17 cellular contexts compared by ENCODE assay signal in genomic region chr16:4412159-4412558, GRCh38. TPM values are rescaled to one million over a fixed set of nuclear protein-coding genes. Genes with fewer than 3 reads are reported as not detected.
DNase-seq lines count a peak whose midpoint lies in the region; ATAC-seq and TF ChIP-seq lines count a peak whose summit lies in the region.
"Had no signal": no experiment of that assay in that cellular context is flagged by ENCODE, and none has a peak within 500 bp of the region (broad histone marks: within the 10 kb centered on the region; RNA-seq: fewer than 3 reads in every experiment).

No MANE protein-coding gene starts in this region.

- H3K36me3 ChIP-seq in endodermal cell (ENCODE audit: control insufficient read depth, insufficient read depth, low read length) = peaks cover 6% of the 10 kb centered on the region
- H3K36me3 ChIP-seq: uterus had no signal

- TF ChIP-seq CTCF in CD4-positive, alpha-beta T cell (IDR thresholded peaks at IDR 0.05) = no peak
- no peak for TF ChIP-seq CTCF in endodermal cell (conservative IDR thresholded peaks at IDR 0.05)

- H3K4me3 ChIP-seq in endodermal cell (ENCODE audit: low read length) (no peak overlapping the region), skeletal muscle cell (ENCODE audit: low read depth, low read length) (peak overlapping the region; percentile 15)
- H3K4me3 ChIP-seq: uterus had no signal

- no peaks in the 10 kb centered on the region for H3K9me3 Mint-ChIP-seq in CD4-positive, alpha-beta T cell
- H3K9me3 Mint-ChIP-seq in T-cell = no peaks in the 10 kb centered on the region
- no peaks in the 10 kb centered on the region for H3K9me3 Mint-ChIP-seq in endodermal cell

- no peak overlapping the region for H3K27ac ChIP-seq in CD4-positive, alpha-beta T cell (ENCODE audit: low read depth, low read length)
- peak overlapping the region; percentile 73 for H3K27ac ChIP-seq in endodermal cell (ENCODE audit: low read depth, low read length)
- H3K27ac ChIP-seq: KMS-11, neutrophil, uterus, VCaP had no signal

- POLR2A ChIA-PET in CD4-positive, alpha-beta T cell (lab: Charles Lee) = no interaction called here
- POLR2A ChIA-PET in T-cell (lab: Charles Lee) = no interaction called here

- CTCF ChIA-PET in CD4-positive, alpha-beta T cell (lab: Charles Lee) = interaction anchor here (1.7 to 6.4 kb wide), 2 partner anchors 8 to 10 kb away, joined by 8 to 45 read pairs; no protein-coding TSS in a partner anchor
- CTCF ChIA-PET in T-cell (lab: Charles Lee) = interaction anchor here in 1 of 2 donors (0.5 to 1.2 kb wide), 2 partner anchors 8 to 27 kb away, joined by 3 to 8 read pairs; no protein-coding TSS in a partner anchor

- H3K27me3 Mint-ChIP-seq in CD4-positive, alpha-beta T cell = no peaks in the 10 kb centered on the region
- H3K27me3 Mint-ChIP-seq in T-cell (no peaks in the 10 kb centered on the region), endodermal cell (ENCODE audit: insufficient read depth) (no peaks in the 10 kb centered on the region)

- intact Hi-C loops in CD4-positive, alpha-beta T cell (cut with DNase I, micrococcal nuclease) = loop anchor here (5.0 to 10.0 kb wide), 2 partner anchors 40 to 203 kb away; partner anchors contain the start of genes UBALD1 (in 1 of the 2) and VASN (in 1 of the 2)

- H3K9me3 ChIP-seq in CD4-positive, alpha-beta T cell (ENCODE audit: control insufficient read depth, low read length) = no peaks in the 10 kb centered on the region
- H3K9me3 ChIP-seq in endodermal cell (ENCODE audit: control insufficient read depth, low read length) = no peaks in the 10 kb centered on the region
- H3K9me3 ChIP-seq: neutrophil, uterus had no signal

- H3K4me1 Mint-ChIP-seq in CD4-positive, alpha-beta T cell (ENCODE audit: low read depth) = peaks cover 47% of the 10 kb centered on the region
- H3K4me1 Mint-ChIP-seq in T-cell (peaks cover 44 to 53% (median 45%) of the 10 kb centered on the region in 3 donors), endodermal cell (no peaks in the 10 kb centered on the region)

- peak in 1 of 10 experiments; percentile 5 for DNase-seq in CD4-positive, alpha-beta T cell
- DNase-seq in T-cell (no peak), endodermal cell (no peak), skeletal muscle cell (ENCODE audit: low read depth) (no peak), cortex of kidney (lab: John Stamatoyannopoulos, UW) (no peak), H4 (ENCODE audit: low spot score) (no peak), COLO829 (ENCODE audit: low spot score) (no peak)
- DNase-seq: activated CD8-positive, alpha-beta memory T cell treated with anti-CD3 and anti-CD28 coated beads for 24 hours; NCI-H2029 treated with DMSO at 0.1 percent for 48 hours; NCI-H524 treated with DMSO at 0.1 percent for 48 hours; stimulated activated naive CD4-positive, alpha-beta T cell; SW 1271 had no signal

- H3K27ac Mint-ChIP-seq in CD4-positive, alpha-beta T cell = peak overlapping the region; percentile 95
- H3K27ac Mint-ChIP-seq in T-cell = peak overlapping the region; percentile 46 to 74
- H3K27ac Mint-ChIP-seq in endodermal cell = no peak overlapping the region

- H3K36me3 Mint-ChIP-seq in CD4-positive, alpha-beta T cell (ENCODE audit: low read depth) = peaks cover 78% of the 10 kb centered on the region
- H3K36me3 Mint-ChIP-seq in T-cell = peaks cover 14% of the 10 kb centered on the region
- peaks cover 2% of the 10 kb centered on the region for H3K36me3 Mint-ChIP-seq in endodermal cell (ENCODE audit: low read depth)

- no peak overlapping the region for H3K9ac ChIP-seq in endodermal cell (ENCODE audit: extremely low read depth, low read length, poor library complexity, severe bottlenecking)
- H3K9ac ChIP-seq: KMS-11 had no signal

- no peaks in the 10 kb centered on the region for H3K27me3 ChIP-seq in CD4-positive, alpha-beta T cell (ENCODE audit: control insufficient read depth, insufficient read depth, low read length)
- H3K27me3 ChIP-seq in endodermal cell (ENCODE audit: control insufficient read depth, insufficient read depth, low read length, poor library complexity, severe bottlenecking) = no peaks in the 10 kb centered on the region
- H3K27me3 ChIP-seq: neutrophil, uterus had no signal

- WGBS in endodermal cell (ENCODE audit: insufficient coverage in 1 of 2, insufficient read length in 1 of 2), 2 experiments = 91 to 94% methylated on average over 3 to 8 of the region's 8 CpGs

- ATAC-seq in CD4-positive, alpha-beta T cell (ENCODE audit: poor library complexity) = no peak
- ATAC-seq in T-cell (replicated peaks in 1 of 4) (no peak), GM19324 (IDR thresholded peaks at IDR 0.05; ENCODE audit: low FRiP score, unreplicated experiment) (no peak)

- no peaks in the 10 kb centered on the region for H3K4me1 ChIP-seq in endodermal cell (ENCODE audit: control insufficient read depth, insufficient read depth, low read length)
- H3K4me1 ChIP-seq: uterus had no signal

- peak overlapping the region; percentile 51 for H3K4me3 Mint-ChIP-seq in CD4-positive, alpha-beta T cell
- H3K4me3 Mint-ChIP-seq in T-cell (peak overlapping the region in 2 of 3 donors; percentile 28 to 39), endodermal cell (no peak overlapping the region)

RNA-seq across cellular contexts. Expression of gene CORO7, which starts 4.2 kb away (rescaled TPM):
- total RNA-seq in CD4-positive, alpha-beta T cell = 100 to 1,000 TPM; 801 to 805 TPM
- 100 to 1,000 TPM; 213 to 675 (median 230) TPM for total RNA-seq in T-cell
- 10 to 100 TPM; 32.5 to 37.5 TPM for total RNA-seq in endodermal cell
- polyA plus RNA-seq in endodermal cell (2013, experiment 1 of 2) = 17.2 TPM
- polyA plus RNA-seq in endodermal cell (2013, experiment 2 of 2) = 18.4 TPM
- total RNA-seq in H4 (2014; rRNA removed; shearing (Covaris generic)) = 8.9 and 10.6 TPM in 2 replicates

RNA-seq across cellular contexts. Expression of gene DNAJA3, which starts 13.5 kb away (rescaled TPM):
- total RNA-seq in CD4-positive, alpha-beta T cell = 10 to 100 TPM; 17.2 to 18.8 TPM
- total RNA-seq in T-cell = 10 to 100 TPM; 37.7 to 73.8 (median 65.7) TPM
- total RNA-seq in endodermal cell = 10 to 100 TPM; 37.4 to 38.5 TPM
- 33.2 TPM for polyA plus RNA-seq in endodermal cell (2013, experiment 1 of 2)
- 35.2 TPM for polyA plus RNA-seq in endodermal cell (2013, experiment 2 of 2)
- 48.3 and 48.4 TPM in 2 replicates for total RNA-seq in H4 (2014; rRNA removed; shearing (Covaris generic))

RNA-seq across cellular contexts. Expression of gene VASN, which starts 40.5 kb away (rescaled TPM):
- under 1 TPM; 0.70 to 0.77 TPM for total RNA-seq in CD4-positive, alpha-beta T cell
- total RNA-seq in T-cell = under 1 TPM; 0.38 to 0.89 (median 0.56) TPM
- total RNA-seq in endodermal cell = 10 to 100 TPM; 10.4 to 12.1 TPM
- polyA plus RNA-seq in endodermal cell (2013, experiment 1 of 2) = 11.5 TPM
- polyA plus RNA-seq in endodermal cell (2013, experiment 2 of 2) = 11.6 TPM
- total RNA-seq in H4 (2014; rRNA removed; shearing (Covaris generic)) = 22.8 and 32.2 TPM in 2 replicates

Comparison
In these comparisons a context has a peak if more than half of its experiments do, and no peak if none do; other contexts are left out.
1. RNA of gene CORO7, which starts 4.2 kb away (total RNA-seq): 801 to 805 TPM in CD4-positive, alpha-beta T cell and 213 to 675 TPM in T-cell; 32.5 to 37.5 TPM in endodermal cell and 8.9 to 10.6 TPM in H4; every median in the first group is over 4 times any median in the second.
2. RNA of gene VASN, which starts 40.5 kb away (total RNA-seq): 22.8 to 32.2 TPM in H4 and 10.4 to 12.1 TPM in endodermal cell; 0.70 to 0.77 TPM in CD4-positive, alpha-beta T cell and 0.38 to 0.89 TPM in T-cell; every median in the first group is over 4 times any median in the second.